Comparison of ENCODE assay signal across 13 cellular contexts in the genomic region with DNA sequence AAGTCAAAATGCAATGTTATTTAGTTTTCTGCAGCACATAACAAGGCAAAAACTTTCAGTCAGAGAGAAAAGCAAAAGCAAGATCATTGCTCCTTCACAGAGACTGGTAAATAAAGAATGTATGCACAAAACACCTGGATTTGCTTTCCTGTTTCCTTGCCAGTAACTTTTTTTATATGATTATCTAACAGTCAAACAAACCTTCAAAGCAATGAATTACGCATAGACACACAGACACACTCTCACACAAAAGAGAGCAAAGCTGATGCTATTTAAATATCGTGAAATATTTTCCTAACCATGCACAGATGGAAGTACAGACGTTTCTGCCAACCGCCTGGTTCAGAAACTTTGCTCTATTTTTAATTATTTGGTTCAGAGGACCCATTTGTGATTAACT. TPM values are rescaled to one million over a fixed set of nuclear protein-coding genes. Genes with fewer than 3 reads are reported as not detected.
A peak's percentile ranks its signal among the peaks of the same experiment; 100 is the strongest.
DNase-seq lines count a peak whose midpoint lies in the region; FAIRE-seq and TF ChIP-seq lines count a peak whose summit lies in the region.
"Had no signal": no experiment of that assay in that cellular context is flagged by ENCODE, and none has a peak within 500 bp of the region (broad histone marks: within the 10 kb centered on the region; RNA-seq: fewer than 3 reads in every experiment).

No MANE protein-coding gene starts in this region.

- no peak overlapping the region for H2AFZ ChIP-seq in osteoblast (ENCODE audit: low read length)
- H2AFZ ChIP-seq: neural progenitor cell had no signal

- FAIRE-seq in GM12892 (lab: Jason Lieb, UNC): no peak

- H3K4me2 ChIP-seq in osteoblast (ENCODE audit: insufficient read depth, low read length): peak overlapping the region; percentile 61
- H3K4me2 ChIP-seq: neural progenitor cell had no signal

- H4K20me1 ChIP-seq in osteoblast (ENCODE audit: insufficient read depth, low read length): no peaks in the 10 kb centered on the region

- BruUV-seq in A673 (replicated peaks; lab: Mats Ljungman, UMichigan): no TSS peak

- intact Hi-C loops in A673 (cut with micrococcal nuclease; ENCODE audit: unreplicated experiment): no loop called here

- TF ChIP-seq CTCF in A673 (conservative IDR thresholded peaks at IDR 0.05; ENCODE audit: low read depth, low read length) (no peak), LNCaP clone FGC (IDR thresholded peaks at IDR 0.05; ENCODE audit: control insufficient read depth, extremely low read depth, insufficient read depth) (no peak), osteoblast (IDR thresholded peaks at IDR 0.05; ENCODE audit: extremely low read depth, low read depth, low read length) (no peak)

- CTCF ChIA-PET in A673 (lab: Charles Lee): no interaction called here

- POLR2A ChIA-PET in A673 (lab: Charles Lee; ENCODE audit: low non-redundant PET): no interaction called here

- H3K4me3 ChIP-seq in A673 (ENCODE audit: low read depth, low read length, poor library complexity, severe bottlenecking): peak overlapping the region; percentile 9
- H3K4me3 ChIP-seq in LNCaP clone FGC (ENCODE audit: low read depth, low read length): peak overlapping the region; percentile 37
- no peak overlapping the region for H3K4me3 ChIP-seq in osteoblast (ENCODE audit: insufficient read depth, low read length)
- H3K4me3 ChIP-seq: adrenal gland, neural progenitor cell had no signal

- H3K4me1 ChIP-seq in A673 (ENCODE audit: insufficient read depth, low read length, poor library complexity, severe bottlenecking) (peaks cover 61% of the 10 kb centered on the region), osteoblast (ENCODE audit: insufficient read depth, low read length) (peaks cover 50% of the 10 kb centered on the region)

- H3K27me3 ChIP-seq in A673 (replicated peaks; ENCODE audit: insufficient read depth, low read depth, low read length, poor library complexity): no peaks in the 10 kb centered on the region
- H3K27me3 ChIP-seq in osteoblast (ENCODE audit: insufficient read depth, low read length): no peaks in the 10 kb centered on the region
- H3K27me3 ChIP-seq: adrenal gland, neural progenitor cell had no signal

- H3K36me3 ChIP-seq in A673 (ENCODE audit: insufficient read depth, low read length, poor library complexity, severe bottlenecking) (no peaks in the 10 kb centered on the region), osteoblast (ENCODE audit: insufficient read depth, low read length) (peaks cover 4% of the 10 kb centered on the region)
- H3K36me3 ChIP-seq: adrenal gland, neural progenitor cell had no signal

- TF ChIP-seq POLR2A in GM12892 (IDR thresholded peaks at IDR 0.05; ENCODE audit: low read depth, low read length): no peak

- peaks cover 46% of the 10 kb centered on the region for H3K79me2 ChIP-seq in osteoblast (ENCODE audit: insufficient read depth, low read length)

- H3K27ac ChIP-seq in A673 (ENCODE audit: low read depth, low read length, poor library complexity, severe bottlenecking): peak overlapping the region; percentile 67
- peak overlapping the region; percentile 98 for H3K27ac ChIP-seq in osteoblast (ENCODE audit: low read depth, low read length)
- H3K27ac ChIP-seq: neural progenitor cell had no signal

- no peaks in the 10 kb centered on the region for H3K9me3 ChIP-seq in A673 (ENCODE audit: low read depth, low read length, poor library complexity, severe bottlenecking)
- no peaks in the 10 kb centered on the region for H3K9me3 ChIP-seq in osteoblast (ENCODE audit: low read depth, low read length)
- H3K9me3 ChIP-seq: adrenal gland had no signal

- no peak for DNase-seq in A673 (ENCODE audit: low spot score)
- DNase-seq in LNCaP clone FGC (ENCODE audit: low read depth): peak; percentile 84
- DNase-seq in dermis blood vessel endothelial cell: peak; percentile 54
- DNase-seq in osteoblast (ENCODE audit: insufficient read length, low spot score, missing footprints): no peak
- DNase-seq in GM19240 (ENCODE audit: insufficient read length, low spot score): no peak
- no peak for DNase-seq in C1 segment of cervical spinal cord (lab: John Stamatoyannopoulos, UW)
- DNase-seq in amniotic stem cell (lab: John Stamatoyannopoulos, UW): no peak
- DNase-seq in GM12892 (ENCODE audit: insufficient read length): no peak
- DNase-seq: adrenal gland, AML-193, glutamatergic neuron, MV-4-11 had no signal

RNA-seq across cellular contexts. Expression of gene ATXN1, which starts 24.4 kb away (rescaled TPM):
- 25.6 and 25.7 TPM in 2 replicates for total RNA-seq in A673 (2021)
- total RNA-seq in dermis blood vessel endothelial cell: 14.3 and 15.3 TPM in 2 replicates
- total RNA-seq in osteoblast: 44.2 and 48.5 TPM in 2 replicates
- polyA plus RNA-seq in GM12892 (2012; ENCODE audit: missing spikeins): 15.6 TPM

Comparison
In these comparisons a context has a peak if more than half of its experiments do, and no peak if none do; other contexts are left out.
1. DNase-seq: peak in LNCaP clone FGC (single experiment) and dermis blood vessel endothelial cell (single experiment); none in A673 (single experiment), osteoblast (single experiment), GM19240 (single experiment), C1 segment of cervical spinal cord (0 of 14), amniotic stem cell (single experiment) and GM12892 (single experiment).